Comparison of ENCODE assay signal across 9 cellular contexts in the genomic region with DNA sequence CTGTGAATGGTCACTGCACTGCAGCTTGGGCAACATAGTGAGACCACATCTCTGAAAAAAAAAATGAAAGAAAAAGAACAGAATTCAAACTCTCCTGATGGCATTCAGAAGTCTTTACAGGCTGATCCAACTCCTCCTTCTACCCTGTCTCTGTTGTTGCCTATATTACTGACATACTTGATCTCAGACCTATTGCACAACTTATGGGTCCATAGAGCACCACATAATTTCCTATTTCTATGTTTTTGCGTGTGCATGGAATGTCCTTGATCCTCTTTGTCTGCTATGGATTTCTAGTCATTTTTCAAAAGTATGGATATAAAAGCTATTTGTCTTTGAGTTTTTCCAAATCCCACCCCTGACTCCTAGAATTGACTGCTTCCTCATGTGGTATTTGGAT. TPM values are rescaled to one million over a fixed set of nuclear protein-coding genes. Genes with fewer than 3 reads are reported as not detected.
"Had no signal": no experiment of that assay in that cellular context is flagged by ENCODE, and none has a peak within 500 bp of the region (broad histone marks: within the 10 kb centered on the region; RNA-seq: fewer than 3 reads in every experiment).

No MANE protein-coding gene starts in this region.

- DNase-seq: GDM1, GF-D8 had no signal

- FAIRE-seq: G401.6, GM12878, GM12891, GM12892, GM18507, GM19239 had no signal

- H3K4me3 ChIP-seq: GM12878 had no signal

- ATAC-seq: GM12878 had no signal

RNA-seq across cellular contexts. Expression of a gene that starts 22.4 kb away (rescaled TPM):
- total RNA-seq: G401 had no signal
